In the genomic region with DNA sequence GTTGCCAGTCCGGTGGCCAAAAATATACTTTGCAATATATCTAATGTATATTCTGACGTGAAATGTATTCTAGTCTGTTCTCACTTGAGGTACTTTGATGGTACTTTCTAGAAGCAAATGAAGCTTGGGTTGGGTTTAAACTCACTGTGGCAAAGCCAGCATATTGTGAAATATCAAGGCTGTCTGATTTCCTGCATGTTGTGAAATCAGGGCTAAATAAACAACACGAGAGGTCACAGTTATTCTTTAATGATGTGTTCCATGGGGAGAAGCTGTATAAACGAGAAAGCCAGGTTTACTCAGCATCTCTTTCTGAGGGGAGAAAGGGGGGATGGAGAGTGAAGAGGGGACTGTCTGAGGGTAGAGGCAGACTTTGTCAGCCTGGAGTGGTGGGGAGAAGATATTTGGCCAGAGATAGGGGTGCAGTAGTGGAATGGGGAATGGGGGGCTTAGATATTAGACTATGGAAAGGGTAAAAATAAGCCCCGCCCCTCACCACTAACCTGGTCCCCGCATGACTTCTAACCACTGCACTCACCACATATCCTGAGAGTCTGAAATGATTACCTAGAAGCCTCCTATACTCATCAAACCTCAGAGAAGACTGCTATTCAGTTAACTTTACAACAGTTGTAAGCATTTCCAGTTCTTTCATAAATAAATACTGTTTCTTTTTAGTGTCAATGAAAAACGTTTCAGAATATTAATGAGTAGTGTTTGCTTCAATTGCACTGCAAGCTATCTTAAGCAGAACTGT, we compare ENCODE assay signal across 14 cellular contexts. TPM values are rescaled to one million over a fixed set of nuclear protein-coding genes. Genes with fewer than 3 reads are reported as not detected.
DNase-seq lines count a peak whose midpoint lies in the region; ATAC-seq and TF ChIP-seq lines count a peak whose summit lies in the region.
"Had no signal": no experiment of that assay in that cellular context is flagged by ENCODE, and none has a peak within 500 bp of the region (broad histone marks: within the 10 kb centered on the region; RNA-seq: fewer than 3 reads in every experiment).

No MANE protein-coding gene starts in this region.

- intact Hi-C loops in heart left ventricle (cut with DNase I) (loop anchor here in 2 of 10 donors (10.0 kb wide), 1 partner anchor 85 kb away; a partner anchor contains a TSS), body of pancreas (cut with DNase I) (no loop called here), aorta (cut with DNase I) (no loop called here)

- no peak for DNase-seq in heart left ventricle
- DNase-seq in right atrium auricular region (ENCODE audit: low spot score), result no peak
- DNase-seq in body of pancreas, result peak in 2 of 4 donors; percentile 32 to 63
- no peak for DNase-seq in aorta
- DNase-seq in putamen (ENCODE audit: low spot score), result no peak
- DNase-seq: ACHN, heart right ventricle, naive B cell, NCI-H510A treated with DMSO at 0.1 percent for 48 hours, testis had no signal

- no peak for TF ChIP-seq CTCF in heart left ventricle (IDR thresholded peaks at IDR 0.05)
- no peak for TF ChIP-seq CTCF in right atrium auricular region (IDR thresholded peaks at IDR 0.05)
- no peak for TF ChIP-seq CTCF in body of pancreas (IDR thresholded peaks at IDR 0.05)
- no peak for TF ChIP-seq CTCF in liver (IDR thresholded peaks at IDR 0.05; ENCODE audit: low read depth, low read length, missing input control)

- H3K27ac ChIP-seq in heart left ventricle (peak overlapping the region in 1 of 12 donors; percentile 43), right atrium auricular region (peak overlapping the region in 1 of 2 donors; percentile 45), body of pancreas (peak overlapping the region; percentile 8 to 68 (median 38)), liver (ENCODE audit: low read depth in 1 of 2, low read length in 2 of 2) (peak overlapping the region; percentile 77 to 82), aorta (ENCODE audit: low read depth in 1 of 2, low read length in 2 of 2) (no peak overlapping the region)
- H3K27ac ChIP-seq: testis had no signal

- no peaks in the 10 kb centered on the region for H3K9me3 ChIP-seq in heart left ventricle
- no peaks in the 10 kb centered on the region for H3K9me3 ChIP-seq in right atrium auricular region
- no peaks in the 10 kb centered on the region for H3K9me3 ChIP-seq in body of pancreas
- no peaks in the 10 kb centered on the region for H3K9me3 ChIP-seq in liver (ENCODE audit: control insufficient read depth in 4 of 4, low read length in 3 of 4)
- no peaks in the 10 kb centered on the region for H3K9me3 ChIP-seq in aorta (ENCODE audit: control insufficient read depth, low read length)
- H3K9me3 ChIP-seq: heart right ventricle, testis had no signal

- TF ChIP-seq RAD21 in liver (IDR thresholded peaks at IDR 0.05), result peak; percentile 61 to 69

- TF ChIP-seq POLR2A in heart left ventricle (IDR thresholded peaks at IDR 0.05) (no peak), body of pancreas (IDR thresholded peaks at IDR 0.05) (no peak)

- H3K27me3 ChIP-seq in heart left ventricle (no peaks in the 10 kb centered on the region), right atrium auricular region (no peaks in the 10 kb centered on the region), body of pancreas (no peaks in the 10 kb centered on the region), liver (ENCODE audit: control insufficient read depth in 4 of 4, insufficient read depth in 4 of 4, low read length in 3 of 4) (no peaks in the 10 kb centered on the region), aorta (ENCODE audit: control insufficient read depth in 1 of 2, insufficient read depth in 2 of 2, low read length in 1 of 2) (no peaks in the 10 kb centered on the region)
- H3K27me3 ChIP-seq: heart right ventricle, testis had no signal

- ATAC-seq in heart left ventricle, result peak in 3 of 4 donors; percentile 48 to 79 (median 75)
- ATAC-seq in body of pancreas, result peak; percentile 92
- peak; percentile 62 for ATAC-seq in aorta (ENCODE audit: low FRiP score)
- no peak for ATAC-seq in HG03571 (IDR thresholded peaks at IDR 0.05; ENCODE audit: unreplicated experiment)
- no peak for ATAC-seq in GM21367 (IDR thresholded peaks at IDR 0.05; ENCODE audit: unreplicated experiment)

- H3K4me1 ChIP-seq in heart left ventricle (peaks cover 0 to 40% (median 9%) of the 10 kb centered on the region in 12 donors), right atrium auricular region (peaks cover 0 to 30% of the 10 kb centered on the region in 2 donors), body of pancreas (peaks cover 58% of the 10 kb centered on the region), liver (ENCODE audit: control insufficient read depth in 4 of 4, insufficient read depth in 4 of 4, low read length in 3 of 4) (peaks cover 8 to 56% (median 48%) of the 10 kb centered on the region in 4 donors), aorta (ENCODE audit: control insufficient read depth in 1 of 2, insufficient read depth in 2 of 2, low read length in 2 of 2) (no peaks in the 10 kb centered on the region)

- H3K36me3 ChIP-seq in heart left ventricle (no peaks in the 10 kb centered on the region), right atrium auricular region (no peaks in the 10 kb centered on the region), body of pancreas (replicated peaks in 1 of 2; ENCODE audit: insufficient read depth in 1 of 2, low read depth in 2 of 2) (no peaks in the 10 kb centered on the region), liver (ENCODE audit: control insufficient read depth in 4 of 4, insufficient read depth in 3 of 4, low read depth in 1 of 4, low read length in 3 of 4) (no peaks in the 10 kb centered on the region), aorta (ENCODE audit: control insufficient read depth in 1 of 2, insufficient read depth in 2 of 2, low read length in 1 of 2) (no peaks in the 10 kb centered on the region)
- H3K36me3 ChIP-seq: heart right ventricle had no signal

- H3K4me3 ChIP-seq in heart left ventricle (no peak overlapping the region), right atrium auricular region (no peak overlapping the region), body of pancreas (no peak overlapping the region), liver (ENCODE audit: low read depth in 1 of 3, low read length in 3 of 3) (no peak overlapping the region), aorta (ENCODE audit: low read length in 2 of 2) (no peak overlapping the region)
- H3K4me3 ChIP-seq: heart right ventricle, testis had no signal

- WGBS in heart left ventricle, 4 donors, result 62 to 70% (median 65%) methylated on average over 7 of the region's 7 CpGs
- WGBS in body of pancreas, 2 donors, result 24 to 34% methylated on average over 7 of the region's 7 CpGs
- 24% methylated on average over 7 of the region's 7 CpGs for WGBS in liver
- 56 to 57% methylated on average over 7 of the region's 7 CpGs for WGBS in aorta, 2 donors

- no peak overlapping the region for H3K9ac ChIP-seq in liver (ENCODE audit: low read depth in 1 of 2, low read length in 2 of 2)

TF ChIP-seq in liver, 16 proteins besides CTCF, POLR2A, EP300 and RAD21 (continues in another document):
- peak; percentile 99 for TF ChIP-seq FOXA2 (IDR thresholded peaks at IDR 0.05)
- peak in 1 of 2 donors; percentile 68 for TF ChIP-seq GABPA (IDR thresholded peaks at IDR 0.05 in 1 of 2, conservative IDR thresholded peaks at IDR 0.05 in 1 of 2)
- peak; percentile 26 to 89 for TF ChIP-seq EGR1 (IDR thresholded peaks at IDR 0.05; ENCODE audit: low read depth in 2 of 2)
- TF ChIP-seq, protein P1, sequence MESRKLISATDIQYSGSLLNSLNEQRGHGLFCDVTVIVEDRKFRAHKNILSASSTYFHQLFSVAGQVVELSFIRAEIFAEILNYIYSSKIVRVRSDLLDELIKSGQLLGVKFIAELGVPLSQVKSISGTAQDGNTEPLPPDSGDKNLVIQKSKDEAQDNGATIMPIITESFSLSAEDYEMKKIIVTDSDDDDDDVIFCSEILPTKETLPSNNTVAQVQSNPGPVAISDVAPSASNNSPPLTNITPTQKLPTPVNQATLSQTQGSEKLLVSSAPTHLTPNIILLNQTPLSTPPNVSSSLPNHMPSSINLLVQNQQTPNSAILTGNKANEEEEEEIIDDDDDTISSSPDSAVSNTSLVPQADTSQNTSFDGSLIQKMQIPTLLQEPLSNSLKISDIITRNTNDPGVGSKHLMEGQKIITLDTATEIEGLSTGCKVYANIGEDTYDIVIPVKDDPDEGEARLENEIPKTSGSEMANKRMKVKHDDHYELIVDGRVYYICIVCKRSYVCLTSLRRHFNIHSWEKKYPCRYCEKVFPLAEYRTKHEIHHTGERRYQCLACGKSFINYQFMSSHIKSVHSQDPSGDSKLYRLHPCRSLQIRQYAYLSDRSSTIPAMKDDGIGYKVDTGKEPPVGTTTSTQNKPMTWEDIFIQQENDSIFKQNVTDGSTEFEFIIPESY (IDR thresholded peaks at IDR 0.05), result peak; percentile 92
- TF ChIP-seq, protein P2, sequence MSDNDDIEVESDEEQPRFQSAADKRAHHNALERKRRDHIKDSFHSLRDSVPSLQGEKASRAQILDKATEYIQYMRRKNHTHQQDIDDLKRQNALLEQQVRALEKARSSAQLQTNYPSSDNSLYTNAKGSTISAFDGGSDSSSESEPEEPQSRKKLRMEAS (IDR thresholded peaks at IDR 0.05), result peak; percentile 95
- peak; percentile 34 to 86 for TF ChIP-seq JUND (IDR thresholded peaks at IDR 0.05)
- TF ChIP-seq YY1 (IDR thresholded peaks at IDR 0.05), result peak; percentile 91
- peak; percentile 88 to 93 for TF ChIP-seq RXRA (IDR thresholded peaks at IDR 0.05)
- peak; percentile 35 for TF ChIP-seq TAF1 (conservative IDR thresholded peaks at IDR 0.05)
- TF ChIP-seq FOXA1 (IDR thresholded peaks at IDR 0.05), result peak; percentile 99
- TF ChIP-seq NR2F2 (IDR thresholded peaks at IDR 0.05), result peak; percentile 92
- TF ChIP-seq HNF4A (conservative IDR thresholded peaks at IDR 0.05), result peak; percentile 88 to 90
- TF ChIP-seq, protein P3, sequence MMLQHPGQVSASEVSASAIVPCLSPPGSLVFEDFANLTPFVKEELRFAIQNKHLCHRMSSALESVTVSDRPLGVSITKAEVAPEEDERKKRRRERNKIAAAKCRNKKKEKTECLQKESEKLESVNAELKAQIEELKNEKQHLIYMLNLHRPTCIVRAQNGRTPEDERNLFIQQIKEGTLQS (IDR thresholded peaks at IDR 0.05), result peak; percentile 52

RNA-seq across cellular contexts. Expression of a gene that starts 5.9 kb away (rescaled TPM):
- 100 to 1,000 TPM in 3 of 9 donors, 10 to 100 TPM in 6; 84.9 to 208 (median 96.0) TPM for total RNA-seq in heart left ventricle
- 100 to 1,000 TPM in 1 of 2 donors, 10 to 100 TPM in 1; 98.1 to 108 TPM for polyA plus RNA-seq in heart left ventricle
- total RNA-seq in right atrium auricular region, result 100 to 1,000 TPM in 1 of 2 donors, 10 to 100 TPM in 1; 86.4 to 103 TPM
- 100 to 1,000 TPM in 1 of 2 donors, 10 to 100 TPM in 1; 74.5 to 167 TPM for total RNA-seq in body of pancreas
- 100 to 1,000 TPM in 1 of 2 donors, 10 to 100 TPM in 1; 81.0 to 136 TPM for total RNA-seq in liver
- polyA plus RNA-seq in liver, result 10 to 100 TPM; 58.2 to 66.5 TPM
- total RNA-seq in aorta, result 100 to 1,000 TPM; 138 to 154 TPM
- polyA plus RNA-seq in aorta, result 10 to 100 TPM; 44.3 to 73.6 TPM

RNA-seq across cellular contexts. Expression of a gene that starts 32.0 kb away (rescaled TPM):
- 1 to 10 TPM in 8 of 9 donors, under 1 TPM in 1; 0.48 to 4.9 (median 2.5) TPM for total RNA-seq in heart left ventricle
- polyA plus RNA-seq in heart left ventricle, result 1 to 10 TPM in 1 of 2 donors, under 1 TPM in 1; 0.36 to 3.2 TPM
- 1 to 10 TPM; 1.0 to 2.2 TPM for total RNA-seq in right atrium auricular region
- total RNA-seq in body of pancreas, result 10 to 100 TPM; 10.1 to 16.2 TPM
- 1 to 10 TPM; 1.3 to 2.0 TPM for total RNA-seq in liver
- 1 to 10 TPM in 1 of 2 donors, under 1 TPM in 1; 0.85 to 2.5 TPM for polyA plus RNA-seq in liver
- 1 to 10 TPM; 1.8 to 2.4 TPM for total RNA-seq in aorta
- 1 to 10 TPM; 1.2 to 1.9 TPM for polyA plus RNA-seq in aorta
- polyA plus RNA-seq: IgD-negative memory B cell had no signal

Comparison
In these comparisons a context has a peak if more than half of its experiments do, and no peak if none do; other contexts are left out.
1. ATAC-seq: peak in heart left ventricle (3 of 4), body of pancreas (single experiment) and aorta (single experiment); none in HG03571 (single experiment) and GM21367 (single experiment).
2. H3K27ac ChIP-seq: peak in body of pancreas (4 of 4) and liver (2 of 2); none in aorta (0 of 2).